Comparison of ENCODE assay signal across 30 cellular contexts in the genomic region with DNA sequence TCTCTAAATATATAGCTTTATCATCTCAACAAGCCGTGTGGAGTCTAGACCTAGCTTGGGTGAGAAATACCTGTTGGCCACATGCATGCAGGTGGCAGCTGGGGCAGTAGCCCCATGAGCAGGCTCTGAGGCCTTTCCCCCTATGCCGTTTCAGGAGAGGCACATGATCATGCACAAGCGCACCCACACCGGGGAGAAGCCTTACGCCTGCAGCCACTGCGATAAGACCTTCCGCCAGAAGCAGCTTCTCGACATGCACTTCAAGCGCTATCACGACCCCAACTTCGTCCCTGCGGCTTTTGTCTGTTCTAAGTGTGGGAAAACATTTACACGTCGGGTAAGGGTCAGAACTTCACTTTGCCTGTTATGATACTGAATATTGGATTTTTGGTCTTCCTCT. TPM values are rescaled to one million over a fixed set of nuclear protein-coding genes. Genes with fewer than 3 reads are reported as not detected.
"Had no signal": no experiment of that assay in that cellular context is flagged by ENCODE, and none has a peak within 500 bp of the region (broad histone marks: within the 10 kb centered on the region; RNA-seq: fewer than 3 reads in every experiment).

No MANE protein-coding gene starts in this region.

- H3K27ac Mint-ChIP-seq: activated CD4-positive, alpha-beta T cell treated with anti-CD3 and anti-CD28 coated beads, Interleukin-2, amount 10 ng/mL, durations not matched to agents 7 days and 5 days; activated CD8-positive, alpha-beta memory T cell treated with anti-CD3 and anti-CD28 coated beads, Interleukin-2, amount 10 ng/mL, durations not matched to agents 7 days and 5 days; activated naive CD4-positive, alpha-beta T cell treated with anti-CD3 and anti-CD28 coated beads, Interleukin-2, amount 10 ng/mL, durations not matched to agents 7 days and 5 days; activated naive CD8-positive, alpha-beta T cell; activated naive CD8-positive, alpha-beta T cell treated with anti-CD3 and anti-CD28 coated beads, Interleukin-2, amount 50 U/mL, for 24 hours; activated T-helper 2 cell treated with anti-CD3 and anti-CD28 coated beads, Interferon-gamma antibody, Interleukin-2, Interleukin-4, amounts not matched to agents 10 μg/mL and 5 μg/mL and 100 μg/mL, durations not matched to agents 14 hours and 24 hours and 36 hours; brain had no signal

- H3K4me3 ChIP-seq: MG63, SJCRH30, SK-N-MC had no signal

- H3K27me3 Mint-ChIP-seq: activated CD4-positive, alpha-beta T cell treated with anti-CD3 and anti-CD28 coated beads, Interleukin-2, amount 10 ng/mL, durations not matched to agents 7 days and 5 days; activated CD8-positive, alpha-beta memory T cell treated with anti-CD3 and anti-CD28 coated beads, Interleukin-2, amount 10 ng/mL, durations not matched to agents 7 days and 5 days; activated naive CD4-positive, alpha-beta T cell treated with anti-CD3 and anti-CD28 coated beads, Interleukin-2, amount 10 ng/mL, durations not matched to agents 7 days and 5 days; activated naive CD8-positive, alpha-beta T cell; activated naive CD8-positive, alpha-beta T cell treated with anti-CD3 and anti-CD28 coated beads, Interleukin-2, amount 50 U/mL, for 24 hours; brain had no signal

- H3K4me1 Mint-ChIP-seq: activated CD4-positive, alpha-beta T cell treated with anti-CD3 and anti-CD28 coated beads, Interleukin-2, amount 10 ng/mL, durations not matched to agents 7 days and 5 days; activated CD8-positive, alpha-beta memory T cell treated with anti-CD3 and anti-CD28 coated beads, Interleukin-2, amount 10 ng/mL, durations not matched to agents 7 days and 5 days; activated naive CD4-positive, alpha-beta T cell treated with anti-CD3 and anti-CD28 coated beads, Interleukin-2, amount 10 ng/mL, durations not matched to agents 7 days and 5 days; activated naive CD8-positive, alpha-beta T cell treated with anti-CD3 and anti-CD28 coated beads, Interleukin-2, amount 50 U/mL, for 24 hours had no signal

- H3K27ac ChIP-seq: SJCRH30, SK-N-MC, WERI-Rb-1 had no signal

- H3K9me3 ChIP-seq: MG63, SJCRH30 had no signal

- ATAC-seq: activated CD8-positive, alpha-beta memory T cell treated with anti-CD3 and anti-CD28 coated beads, Interleukin-2, amount 10 ng/mL, durations not matched to agents 7 days and 5 days; activated naive CD8-positive, alpha-beta T cell treated with anti-CD3 and anti-CD28 coated beads, Interleukin-2, amount 50 U/mL, for 24 hours; Panc1 had no signal

- H3K27me3 ChIP-seq: MG63, SJCRH30 had no signal

- H3K9me3 Mint-ChIP-seq: activated CD4-positive, alpha-beta T cell treated with anti-CD3 and anti-CD28 coated beads, Interleukin-2, amount 10 ng/mL, durations not matched to agents 7 days and 5 days; activated naive CD4-positive, alpha-beta T cell treated with anti-CD3 and anti-CD28 coated beads, Interleukin-2, amount 10 ng/mL, durations not matched to agents 7 days and 5 days; activated naive CD8-positive, alpha-beta T cell treated with anti-CD3 and anti-CD28 coated beads, Interleukin-2, amount 50 U/mL, for 24 hours; activated T-helper 2 cell treated with anti-CD3 and anti-CD28 coated beads, Interferon-gamma antibody, Interleukin-2, Interleukin-4, amounts not matched to agents 10 μg/mL and 5 μg/mL and 100 μg/mL, durations not matched to agents 14 hours and 24 hours and 36 hours; brain had no signal

- H3K4me1 ChIP-seq: SJCRH30 had no signal

- DNase-seq: activated CD4-positive, alpha-beta T cell treated with anti-CD3 and anti-CD28 coated beads, Interleukin-2, amount 10 ng/mL, durations not matched to agents 7 days and 5 days; activated CD4-positive, alpha-beta T cell treated with anti-CD3 and anti-CD28 coated beads, Interleukin-2, amount 50 U/mL, for 48 hours; activated CD4-positive, CD25-positive, alpha-beta regulatory T cell; activated CD8-positive, alpha-beta memory T cell treated with anti-CD3 and anti-CD28 coated beads for 24 hours; activated CD8-positive, alpha-beta memory T cell treated with anti-CD3 and anti-CD28 coated beads, Interleukin-2, amount 10 ng/mL, durations not matched to agents 7 days and 5 days; activated CD8-positive, alpha-beta memory T cell treated with anti-CD3 and anti-CD28 coated beads, Interleukin-2, amount 50 U/mL, for 48 hours; activated naive CD4-positive, alpha-beta T cell treated with anti-CD3 and anti-CD28 coated beads, Interleukin-2, amount 10 ng/mL, durations not matched to agents 7 days and 5 days; activated naive CD8-positive, alpha-beta T cell treated with anti-CD3 and anti-CD28 coated beads, Interleukin-2, amount 50 U/mL, for 24 hours; anterior cingulate cortex; caudate nucleus; Kasumi-1; KBM-7; MG63; NCI-H1048; NCI-H1105 treated with DMSO at 0.1 percent for 48 hours; NCI-H1436; NCI-H1694; NCI-H1930; NCI-H345; NCI-H524 treated with DMSO at 0.1 percent for 48 hours; SHP77; SJCRH30; T1000; WERI-Rb-1 had no signal

- H3K4me3 Mint-ChIP-seq: activated CD4-positive, alpha-beta T cell treated with anti-CD3 and anti-CD28 coated beads, Interleukin-2, amount 10 ng/mL, durations not matched to agents 7 days and 5 days; activated CD8-positive, alpha-beta memory T cell treated with anti-CD3 and anti-CD28 coated beads, Interleukin-2, amount 10 ng/mL, durations not matched to agents 7 days and 5 days; activated naive CD4-positive, alpha-beta T cell treated with anti-CD3 and anti-CD28 coated beads, Interleukin-2, amount 10 ng/mL, durations not matched to agents 7 days and 5 days; activated naive CD8-positive, alpha-beta T cell; activated naive CD8-positive, alpha-beta T cell treated with anti-CD3 and anti-CD28 coated beads, Interleukin-2, amount 50 U/mL, for 24 hours; brain had no signal

RNA-seq across cellular contexts. Expression of a gene that starts 16.7 kb away (rescaled TPM):
- total RNA-seq: bronchial epithelial cell had no signal
